1 cellular context compared by ENCODE assay signal in the genomic region with DNA sequence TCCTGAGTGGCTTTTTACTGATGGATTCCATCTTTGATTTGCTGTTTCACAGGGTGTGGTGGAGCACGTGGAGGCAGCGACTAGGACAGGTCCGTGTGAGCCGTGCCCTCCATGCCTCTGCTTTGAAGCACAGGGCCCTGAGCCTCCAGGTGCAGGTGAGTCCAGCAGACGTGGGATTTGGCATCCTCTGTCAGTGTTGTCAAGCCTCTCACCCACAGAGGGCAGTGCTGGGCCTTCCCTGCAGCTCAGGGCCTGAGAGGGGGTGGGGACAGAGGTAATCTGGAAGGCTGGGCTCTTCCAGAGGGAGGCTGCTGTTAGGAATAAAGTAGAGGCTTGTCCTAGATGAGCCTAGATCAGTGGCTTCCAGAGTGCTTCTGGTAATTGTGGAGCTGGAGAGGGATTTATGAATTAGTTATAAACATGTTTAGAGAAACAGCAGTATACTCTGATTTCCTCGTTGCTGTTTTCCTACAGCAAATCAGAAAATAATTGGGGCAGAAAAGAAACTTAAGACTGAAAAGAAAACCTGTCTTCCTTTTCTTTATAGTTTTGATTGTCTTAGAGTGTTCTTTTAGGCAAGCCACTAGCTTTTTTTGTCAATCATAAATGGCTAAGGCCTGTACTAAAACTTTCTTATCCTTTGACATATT.
TF ChIP-seq lines count a peak whose summit lies in the region.

No MANE protein-coding gene starts in this region.

TF ChIP-seq in SK-N-SH, 30 proteins besides CTCF, POLR2A, EP300 and RAD21 (continued from another document):
- TF ChIP-seq MXI1 (IDR thresholded peaks at IDR 0.05; ENCODE audit: low read depth, low read length) (0 out of 2 replicates have a peak, but pooled peaks have one; percentile 26), SMC3 (IDR thresholded peaks at IDR 0.05; ENCODE audit: low read depth, low read length) (peak; percentile 91), RXRA (IDR thresholded peaks at IDR 0.05; ENCODE audit: borderline replicate concordance, low read depth) (no peak), EZH2phosphoT487 (IDR thresholded peaks at IDR 0.05; ENCODE audit: borderline replicate concordance, low read depth) (no peak), GABPA (IDR thresholded peaks at IDR 0.05; ENCODE audit: low read depth) (no peak)
